14 cellular contexts compared by ENCODE assay signal in genomic region chr10:96626795-96627194, GRCh38. TPM values are rescaled to one million over a fixed set of nuclear protein-coding genes. Genes with fewer than 3 reads are reported as not detected.
DNase-seq lines count a peak whose midpoint lies in the region; ATAC-seq and TF ChIP-seq lines count a peak whose summit lies in the region.
"Had no signal": no experiment of that assay in that cellular context is flagged by ENCODE, and none has a peak within 500 bp of the region (broad histone marks: within the 10 kb centered on the region; RNA-seq: fewer than 3 reads in every experiment).

No MANE protein-coding gene starts in this region.

- peaks cover 9% of the 10 kb centered on the region for H3K27me3 Mint-ChIP-seq in activated naive CD4-positive, alpha-beta T cell treated with anti-CD3 and anti-CD28 coated beads, Interleukin-2, amount 10 ng/mL, durations not matched to agents 7 days and 5 days
- H3K27me3 Mint-ChIP-seq in endodermal cell (ENCODE audit: insufficient read depth): no peaks in the 10 kb centered on the region
- H3K27me3 Mint-ChIP-seq in stimulated activated naive B cell treated with anti-CD40 and anti-IgM and Interleukin-4, amounts not matched to agents 10 μg/mL and 1 μg/mL and 100 μg/mL, for 72 hours: no peaks in the 10 kb centered on the region
- H3K27me3 Mint-ChIP-seq: memory B cell had no signal

- CTCF ChIA-PET in activated naive CD4-positive, alpha-beta T cell treated with anti-CD3 and anti-CD28 coated beads, Interleukin-2, amount 10 ng/mL, durations not matched to agents 7 days and 5 days (lab: Charles Lee): no interaction called here

- no peaks in the 10 kb centered on the region for H3K9me3 ChIP-seq in endodermal cell (ENCODE audit: control insufficient read depth, low read length)
- H3K9me3 ChIP-seq: pancreas had no signal

- no peak overlapping the region for H3K27ac ChIP-seq in endodermal cell (ENCODE audit: low read depth, low read length)
- H3K27ac ChIP-seq: pancreas had no signal

- H3K36me3 Mint-ChIP-seq in activated naive CD4-positive, alpha-beta T cell treated with anti-CD3 and anti-CD28 coated beads, Interleukin-2, amount 10 ng/mL, durations not matched to agents 7 days and 5 days: no peaks in the 10 kb centered on the region
- no peaks in the 10 kb centered on the region for H3K36me3 Mint-ChIP-seq in activated naive CD4-positive, alpha-beta T cell treated with anti-CD3 and anti-CD28 coated beads, Interleukin-2, amount 50 U/mL, for 72 hours
- peaks cover 7% of the 10 kb centered on the region for H3K36me3 Mint-ChIP-seq in endodermal cell (ENCODE audit: low read depth)
- peaks cover 25 to 55% of the 10 kb centered on the region in 2 donors for H3K36me3 Mint-ChIP-seq in stimulated activated naive B cell treated with anti-CD40 and anti-IgM and Interleukin-4, amounts not matched to agents 10 μg/mL and 1 μg/mL and 100 μg/mL, for 72 hours

- H3K4me3 Mint-ChIP-seq in activated naive CD4-positive, alpha-beta T cell treated with anti-CD3 and anti-CD28 coated beads, Interleukin-2, amount 10 ng/mL, durations not matched to agents 7 days and 5 days: no peak overlapping the region
- H3K4me3 Mint-ChIP-seq in endodermal cell: no peak overlapping the region
- no peak overlapping the region for H3K4me3 Mint-ChIP-seq in stimulated activated naive B cell treated with anti-CD40 and anti-IgM and Interleukin-4, amounts not matched to agents 10 μg/mL and 1 μg/mL and 100 μg/mL, for 72 hours
- H3K4me3 Mint-ChIP-seq: memory B cell had no signal

- H3K4me1 ChIP-seq in endodermal cell (ENCODE audit: control insufficient read depth, insufficient read depth, low read length): no peaks in the 10 kb centered on the region

- TF ChIP-seq CTCF in endodermal cell (conservative IDR thresholded peaks at IDR 0.05): peak; percentile 66

- no peak overlapping the region for H3K9ac ChIP-seq in endodermal cell (ENCODE audit: extremely low read depth, low read length, poor library complexity, severe bottlenecking)

- peak; percentile 37 for DNase-seq in activated naive CD4-positive, alpha-beta T cell treated with anti-CD3 and anti-CD28 coated beads, Interleukin-2, amount 10 ng/mL, durations not matched to agents 7 days and 5 days
- DNase-seq in activated naive CD4-positive, alpha-beta T cell treated with anti-CD3 and anti-CD28 coated beads, Interleukin-2, amount 50 U/mL, for 72 hours (ENCODE audit: low spot score in 2 of 2): no peak
- peak; percentile 72 for DNase-seq in NCI-H748 (lab: John Stamatoyannopoulos, UW; ENCODE audit: unreplicated experiment)
- peak; percentile 79 for DNase-seq in endodermal cell
- DNase-seq in stimulated activated naive B cell treated with anti-CD40 and anti-IgM and Interleukin-4, amounts not matched to agents 10 μg/mL and 1 μg/mL and 100 μg/mL, for 72 hours: no peak
- DNase-seq in Right ventricle myocardium superior: no peak
- no peak for DNase-seq in posterior cingulate gyrus
- DNase-seq: amygdala; NCI-H2081 treated with DMSO at 0.1 percent for 48 hours; pancreas; RPMI8226; stimulated activated naive CD4-positive, alpha-beta T cell treated with Interleukin-2 at 50 U/mL for 16 hours had no signal

- H3K4me3 ChIP-seq in endodermal cell (ENCODE audit: low read length): no peak overlapping the region
- H3K4me3 ChIP-seq: pancreas had no signal

- intact Hi-C loops in Right ventricle myocardium superior (cut with DNase I): no loop called here
- intact Hi-C loops in posterior cingulate gyrus (cut with DNase I): no loop called here

- WGBS in endodermal cell (ENCODE audit: insufficient coverage in 1 of 2, insufficient read length in 1 of 2), 2 experiments: 90 to 100% methylated on average over 4 to 5 of the region's 5 CpGs

- no peaks in the 10 kb centered on the region for H3K4me1 Mint-ChIP-seq in activated naive CD4-positive, alpha-beta T cell treated with anti-CD3 and anti-CD28 coated beads, Interleukin-2, amount 10 ng/mL, durations not matched to agents 7 days and 5 days
- no peaks in the 10 kb centered on the region for H3K4me1 Mint-ChIP-seq in endodermal cell
- peaks cover 8 to 9% of the 10 kb centered on the region in 2 donors for H3K4me1 Mint-ChIP-seq in stimulated activated naive B cell treated with anti-CD40 and anti-IgM and Interleukin-4, amounts not matched to agents 10 μg/mL and 1 μg/mL and 100 μg/mL, for 72 hours

- no peaks in the 10 kb centered on the region for H3K36me3 ChIP-seq in endodermal cell (ENCODE audit: control insufficient read depth, insufficient read depth, low read length)

- no peaks in the 10 kb centered on the region for H3K9me3 Mint-ChIP-seq in activated naive CD4-positive, alpha-beta T cell treated with anti-CD3 and anti-CD28 coated beads, Interleukin-2, amount 10 ng/mL, durations not matched to agents 7 days and 5 days
- no peaks in the 10 kb centered on the region for H3K9me3 Mint-ChIP-seq in activated naive CD4-positive, alpha-beta T cell treated with anti-CD3 and anti-CD28 coated beads, Interleukin-2, amount 50 U/mL, for 72 hours
- no peaks in the 10 kb centered on the region for H3K9me3 Mint-ChIP-seq in endodermal cell
- H3K9me3 Mint-ChIP-seq in stimulated activated naive B cell treated with anti-CD40 and anti-IgM and Interleukin-4, amounts not matched to agents 10 μg/mL and 1 μg/mL and 100 μg/mL, for 72 hours: no peaks in the 10 kb centered on the region
- H3K9me3 Mint-ChIP-seq: memory B cell had no signal

- ATAC-seq in activated naive CD4-positive, alpha-beta T cell treated with anti-CD3 and anti-CD28 coated beads, Interleukin-2, amount 50 U/mL, for 72 hours: no peak
- ATAC-seq in stimulated activated naive B cell treated with anti-CD40 and anti-IgM and Interleukin-4, amounts not matched to agents 10 μg/mL and 1 μg/mL and 100 μg/mL, for 72 hours (replicated peaks): peak; percentile 33 to 57
- ATAC-seq in Right ventricle myocardium superior (ENCODE audit: poor library complexity) (no peak), HG03095 (IDR thresholded peaks at IDR 0.05; ENCODE audit: unreplicated experiment) (no peak)
- ATAC-seq: pancreas had no signal

- no peaks in the 10 kb centered on the region for H3K27me3 ChIP-seq in endodermal cell (ENCODE audit: control insufficient read depth, insufficient read depth, low read length, poor library complexity, severe bottlenecking)
- H3K27me3 ChIP-seq: pancreas had no signal

- H3K27ac Mint-ChIP-seq in activated naive CD4-positive, alpha-beta T cell treated with anti-CD3 and anti-CD28 coated beads, Interleukin-2, amount 10 ng/mL, durations not matched to agents 7 days and 5 days: no peak overlapping the region
- no peak overlapping the region for H3K27ac Mint-ChIP-seq in activated naive CD4-positive, alpha-beta T cell treated with anti-CD3 and anti-CD28 coated beads, Interleukin-2, amount 50 U/mL, for 72 hours
- no peak overlapping the region for H3K27ac Mint-ChIP-seq in endodermal cell
- H3K27ac Mint-ChIP-seq in stimulated activated naive B cell treated with anti-CD40 and anti-IgM and Interleukin-4, amounts not matched to agents 10 μg/mL and 1 μg/mL and 100 μg/mL, for 72 hours: no peak overlapping the region

RNA-seq across cellular contexts. Expression of gene TM9SF3, which starts 40.0 kb away (rescaled TPM):
- 10 to 100 TPM; 48.4 to 64.7 TPM for total RNA-seq in activated naive CD4-positive, alpha-beta T cell treated with anti-CD3 and anti-CD28 coated beads, Interleukin-2, amount 50 U/mL, for 72 hours
- 100 to 1,000 TPM; 134 to 137 TPM for total RNA-seq in endodermal cell
- 82.4 TPM for polyA plus RNA-seq in endodermal cell (2013, experiment 1 of 2)
- 76.5 TPM for polyA plus RNA-seq in endodermal cell (2013, experiment 2 of 2)
- 68.5 TPM for total RNA-seq in Right ventricle myocardium superior

Comparison
In these comparisons a context has a peak if more than half of its experiments do, and no peak if none do; other contexts are left out.
1. DNase-seq: peak in activated naive CD4-positive, alpha-beta T cell treated with anti-CD3 and anti-CD28 coated beads, Interleukin-2, amount 10 ng/mL, durations not matched to agents 7 days and 5 days (single experiment), NCI-H748 (single experiment) and endodermal cell (single experiment); none in activated naive CD4-positive, alpha-beta T cell treated with anti-CD3 and anti-CD28 coated beads, Interleukin-2, amount 50 U/mL, for 72 hours (0 of 2), stimulated activated naive B cell treated with anti-CD40 and anti-IgM and Interleukin-4, amounts not matched to agents 10 μg/mL and 1 μg/mL and 100 μg/mL, for 72 hours (single experiment), Right ventricle myocardium superior (single experiment) and posterior cingulate gyrus (0 of 10).
2. ATAC-seq: peak in stimulated activated naive B cell treated with anti-CD40 and anti-IgM and Interleukin-4, amounts not matched to agents 10 μg/mL and 1 μg/mL and 100 μg/mL, for 72 hours (2 of 2); none in activated naive CD4-positive, alpha-beta T cell treated with anti-CD3 and anti-CD28 coated beads, Interleukin-2, amount 50 U/mL, for 72 hours (0 of 2), Right ventricle myocardium superior (single experiment) and HG03095 (single experiment).